Comparison of ENCODE assay signal across 22 cellular contexts in the genomic region with DNA sequence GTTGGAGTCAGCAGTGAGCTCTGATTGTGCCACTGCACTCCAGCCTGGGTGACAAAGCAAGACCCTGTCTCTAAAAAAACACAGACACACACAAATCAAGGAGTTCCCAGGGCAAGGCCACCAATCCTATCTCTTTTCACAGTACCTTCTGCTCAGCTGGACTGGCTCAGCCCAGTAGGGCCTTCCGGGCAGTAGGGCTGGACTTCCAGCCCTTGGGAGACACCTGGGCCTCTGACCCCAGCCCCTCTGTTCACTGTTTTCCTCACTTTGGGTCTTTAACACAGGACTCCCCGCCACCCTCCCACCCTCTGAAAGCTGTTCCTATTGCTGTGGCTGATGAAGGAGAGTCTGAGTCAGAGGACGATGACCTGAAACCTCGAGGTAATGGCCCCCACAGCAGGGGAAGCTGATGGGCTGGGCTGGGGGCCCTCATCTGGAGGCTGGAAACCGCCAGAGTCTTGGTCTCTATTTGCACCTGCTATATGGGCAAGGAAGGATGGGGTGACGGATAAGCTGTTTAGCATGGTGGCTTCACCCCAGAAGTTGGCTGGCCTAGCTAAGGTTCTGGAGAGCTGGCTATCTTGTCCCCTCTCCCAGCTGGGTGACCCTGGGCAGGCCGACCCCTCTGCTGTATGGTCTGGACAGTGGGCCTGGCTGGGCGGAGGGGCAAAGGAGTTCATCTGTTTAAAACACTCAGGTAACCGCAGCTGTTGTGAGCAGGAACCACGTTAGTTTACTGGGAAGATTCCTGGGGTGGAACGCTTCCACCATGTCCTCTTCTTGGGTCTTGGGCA. TPM values are rescaled to one million over a fixed set of nuclear protein-coding genes. Genes with fewer than 3 reads are reported as not detected.
A peak's percentile ranks its signal among the peaks of the same experiment; 100 is the strongest.
DNase-seq lines count a peak whose midpoint lies in the region; ATAC-seq, FAIRE-seq and TF ChIP-seq lines count a peak whose summit lies in the region.
"Had no signal": no experiment of that assay in that cellular context is flagged by ENCODE, and none has a peak within 500 bp of the region (broad histone marks: within the 10 kb centered on the region; RNA-seq: fewer than 3 reads in every experiment).

No MANE protein-coding gene starts in this region.

- no peak for DNase-seq in activated CD4-positive, alpha-beta T cell treated with anti-CD3 and anti-CD28 coated beads, Interleukin-2, amount 10 ng/mL, durations not matched to agents 7 days and 5 days
- no peak for DNase-seq in activated CD4-positive, alpha-beta T cell treated with anti-CD3 and anti-CD28 coated beads for 1 hour
- DNase-seq in CD8-positive, alpha-beta memory T cell: no peak
- peak in 1 of 2 donors; percentile 74 for DNase-seq in activated T-cell treated with anti-CD3 and anti-CD28 coated beads, Interleukin-2, amount 50 U/mL, for 72 hours
- DNase-seq in endodermal cell: no peak
- no peak for DNase-seq in amniotic stem cell (lab: John Stamatoyannopoulos, UW)
- no peak for DNase-seq in GM12891 (ENCODE audit: insufficient read length, low spot score)
- DNase-seq: anterior cingulate cortex; C1 segment of cervical spinal cord; central memory CD4-positive, alpha-beta T cell; left colon; NCI-H146; PC-3; sigmoid colon; SJCRH30 had no signal

- peak overlapping the region; percentile 54 for H3K27ac ChIP-seq in CD8-positive, alpha-beta memory T cell (ENCODE audit: low read depth, low read length)
- H3K27ac ChIP-seq in endodermal cell (ENCODE audit: low read depth, low read length): no peak overlapping the region
- H3K27ac ChIP-seq: gastroesophageal sphincter, parathyroid adenoma, sigmoid colon, SJCRH30 had no signal

- H3K4me1 ChIP-seq in CD8-positive, alpha-beta memory T cell (ENCODE audit: insufficient read depth, low read length): peaks cover 63% of the 10 kb centered on the region
- H3K4me1 ChIP-seq in endodermal cell (ENCODE audit: control insufficient read depth, insufficient read depth, low read length): no peaks in the 10 kb centered on the region
- H3K4me1 ChIP-seq: gastroesophageal sphincter, parathyroid adenoma, sigmoid colon had no signal

- peaks cover 68% of the 10 kb centered on the region for H3K36me3 Mint-ChIP-seq in activated CD4-positive, alpha-beta T cell treated with anti-CD3 and anti-CD28 coated beads, Interleukin-2, amount 10 ng/mL, durations not matched to agents 7 days and 5 days (ENCODE audit: low read depth)
- peaks cover 7 to 69% (median 23%) of the 10 kb centered on the region in 3 donors for H3K36me3 Mint-ChIP-seq in CD8-positive, alpha-beta memory T cell
- peaks cover 15 to 30% of the 10 kb centered on the region in 2 donors for H3K36me3 Mint-ChIP-seq in activated T-cell treated with anti-CD3 and anti-CD28 coated beads, Interleukin-2, amount 50 U/mL, for 72 hours (ENCODE audit: insufficient read depth in 2 of 2)
- H3K36me3 Mint-ChIP-seq in endodermal cell (ENCODE audit: low read depth): peaks cover 40% of the 10 kb centered on the region

- H3K27ac Mint-ChIP-seq in activated CD4-positive, alpha-beta T cell treated with anti-CD3 and anti-CD28 coated beads, Interleukin-2, amount 10 ng/mL, durations not matched to agents 7 days and 5 days: peak overlapping the region; percentile 88
- peak overlapping the region; percentile 68 to 98 (median 82) for H3K27ac Mint-ChIP-seq in CD8-positive, alpha-beta memory T cell
- H3K27ac Mint-ChIP-seq in activated T-cell treated with anti-CD3 and anti-CD28 coated beads, Interleukin-2, amount 50 U/mL, for 72 hours: peak overlapping the region; percentile 88
- peak overlapping the region; percentile 46 for H3K27ac Mint-ChIP-seq in endodermal cell

- CTCF ChIA-PET in activated CD4-positive, alpha-beta T cell treated with anti-CD3 and anti-CD28 coated beads, Interleukin-2, amount 10 ng/mL, durations not matched to agents 7 days and 5 days (lab: Charles Lee): interaction anchor here (0.5 to 1.9 kb wide), 9 partner anchors 10 to 98 kb away, joined by 3 to 6 read pairs (median 3); partner anchors contain the start of gene TOR1A
- CTCF ChIA-PET in CD8-positive, alpha-beta memory T cell (lab: Charles Lee): interaction anchor here (0.8 to 2.5 kb wide), 4 partner anchors 16 to 25 kb away, joined by 3 to 7 read pairs (median 4); no protein-coding TSS in a partner anchor

- no peak for FAIRE-seq in GM12891 (lab: Jason Lieb, UNC)
- FAIRE-seq: GM12892, HepG2 had no signal

- no peaks in the 10 kb centered on the region for H3K9me3 ChIP-seq in CD8-positive, alpha-beta memory T cell (ENCODE audit: low read length)
- H3K9me3 ChIP-seq in endodermal cell (ENCODE audit: control insufficient read depth, low read length): no peaks in the 10 kb centered on the region
- H3K9me3 ChIP-seq: gastroesophageal sphincter, sigmoid colon, SJCRH30 had no signal

- no peaks in the 10 kb centered on the region for H3K27me3 ChIP-seq in CD8-positive, alpha-beta memory T cell (ENCODE audit: insufficient read depth, low read length, poor library complexity, severe bottlenecking)
- H3K27me3 ChIP-seq in endodermal cell (ENCODE audit: control insufficient read depth, insufficient read depth, low read length, poor library complexity, severe bottlenecking): no peaks in the 10 kb centered on the region
- H3K27me3 ChIP-seq: gastroesophageal sphincter, sigmoid colon, SJCRH30 had no signal

- H3K36me3 ChIP-seq in CD8-positive, alpha-beta memory T cell (ENCODE audit: insufficient read depth, low read length): peaks cover 52% of the 10 kb centered on the region
- H3K36me3 ChIP-seq in endodermal cell (ENCODE audit: control insufficient read depth, insufficient read depth, low read length): peaks cover 17% of the 10 kb centered on the region

- peak; percentile 55 to 64 for ATAC-seq in activated T-cell treated with anti-CD3 and anti-CD28 coated beads, Interleukin-2, amount 50 U/mL, for 72 hours (replicated peaks in 1 of 2)
- ATAC-seq in GM18517 (IDR thresholded peaks at IDR 0.05; ENCODE audit: unreplicated experiment): no peak
- ATAC-seq: esophagus mucosa; gastroesophageal sphincter; HepG2; left colon; natural killer cell treated with Interleukin-12 subunit alpha and Interleukin-12 subunit beta and Interleukin-15 and Interleukin-18, amount 100 ng/mL, for 72 hours; PC-3 had no signal

- peaks cover 73% of the 10 kb centered on the region for H3K4me1 Mint-ChIP-seq in activated CD4-positive, alpha-beta T cell treated with anti-CD3 and anti-CD28 coated beads, Interleukin-2, amount 10 ng/mL, durations not matched to agents 7 days and 5 days
- H3K4me1 Mint-ChIP-seq in CD8-positive, alpha-beta memory T cell: peaks cover 37 to 69% (median 49%) of the 10 kb centered on the region in 3 donors
- peaks cover 64% of the 10 kb centered on the region for H3K4me1 Mint-ChIP-seq in activated T-cell treated with anti-CD3 and anti-CD28 coated beads, Interleukin-2, amount 50 U/mL, for 72 hours (ENCODE audit: low read depth)
- no peaks in the 10 kb centered on the region for H3K4me1 Mint-ChIP-seq in endodermal cell

- TF ChIP-seq POLR2A in GM12891 (IDR thresholded peaks at IDR 0.05; ENCODE audit: low read depth, low read length): no peak

- H3K9me3 Mint-ChIP-seq in activated CD4-positive, alpha-beta T cell treated with anti-CD3 and anti-CD28 coated beads, Interleukin-2, amount 10 ng/mL, durations not matched to agents 7 days and 5 days: no peaks in the 10 kb centered on the region
- H3K9me3 Mint-ChIP-seq in CD8-positive, alpha-beta memory T cell: no peaks in the 10 kb centered on the region
- H3K9me3 Mint-ChIP-seq in activated T-cell treated with anti-CD3 and anti-CD28 coated beads, Interleukin-2, amount 50 U/mL, for 72 hours: no peaks in the 10 kb centered on the region
- no peaks in the 10 kb centered on the region for H3K9me3 Mint-ChIP-seq in endodermal cell
- H3K9me3 Mint-ChIP-seq: natural killer cell treated with Interleukin-12 subunit alpha and Interleukin-12 subunit beta and Interleukin-15 and Interleukin-18, amount 100 ng/mL, for 72 hours had no signal

- H3K9ac ChIP-seq in endodermal cell (ENCODE audit: extremely low read depth, low read length, poor library complexity, severe bottlenecking): no peak overlapping the region
- H3K9ac ChIP-seq: parathyroid adenoma had no signal

- H3K4me3 ChIP-seq in CD8-positive, alpha-beta memory T cell (ENCODE audit: low read length): no peak overlapping the region
- no peak overlapping the region for H3K4me3 ChIP-seq in endodermal cell (ENCODE audit: low read length)
- H3K4me3 ChIP-seq: gastroesophageal sphincter, sigmoid colon, SJCRH30 had no signal

- POLR2A ChIA-PET in activated CD4-positive, alpha-beta T cell treated with anti-CD3 and anti-CD28 coated beads, Interleukin-2, amount 10 ng/mL, durations not matched to agents 7 days and 5 days (lab: Charles Lee): no interaction called here
- POLR2A ChIA-PET in CD8-positive, alpha-beta memory T cell (lab: Charles Lee): interaction anchor here (0.5 to 0.7 kb wide), 3 partner anchors 12 to 14 kb away, joined by 3 to 5 read pairs (median 4); no protein-coding TSS in a partner anchor

- TF ChIP-seq CTCF in endodermal cell (conservative IDR thresholded peaks at IDR 0.05): no peak

- H3K4me3 Mint-ChIP-seq in activated CD4-positive, alpha-beta T cell treated with anti-CD3 and anti-CD28 coated beads, Interleukin-2, amount 10 ng/mL, durations not matched to agents 7 days and 5 days: no peak overlapping the region
- peak overlapping the region in 2 of 7 donors; percentile 23 to 27 for H3K4me3 Mint-ChIP-seq in CD8-positive, alpha-beta memory T cell
- peak overlapping the region; percentile 70 to 80 for H3K4me3 Mint-ChIP-seq in activated T-cell treated with anti-CD3 and anti-CD28 coated beads, Interleukin-2, amount 50 U/mL, for 72 hours
- no peak overlapping the region for H3K4me3 Mint-ChIP-seq in endodermal cell

- WGBS in endodermal cell (ENCODE audit: insufficient coverage in 1 of 2, insufficient read length in 1 of 2), 2 experiments: 74 to 76% methylated on average over 8 to 11 of the region's 11 CpGs

- no peaks in the 10 kb centered on the region for H3K27me3 Mint-ChIP-seq in activated CD4-positive, alpha-beta T cell treated with anti-CD3 and anti-CD28 coated beads, Interleukin-2, amount 10 ng/mL, durations not matched to agents 7 days and 5 days
- H3K27me3 Mint-ChIP-seq in CD8-positive, alpha-beta memory T cell: no peaks in the 10 kb centered on the region
- no peaks in the 10 kb centered on the region for H3K27me3 Mint-ChIP-seq in activated T-cell treated with anti-CD3 and anti-CD28 coated beads, Interleukin-2, amount 50 U/mL, for 72 hours (ENCODE audit: low read depth)
- no peaks in the 10 kb centered on the region for H3K27me3 Mint-ChIP-seq in endodermal cell (ENCODE audit: insufficient read depth)
- H3K27me3 Mint-ChIP-seq: natural killer cell treated with Interleukin-12 subunit alpha and Interleukin-12 subunit beta and Interleukin-15 and Interleukin-18, amount 100 ng/mL, for 72 hours had no signal

RNA-seq across cellular contexts. Expression of gene USP20, which starts 25.6 kb away (rescaled TPM):
- total RNA-seq in activated CD4-positive, alpha-beta T cell treated with anti-CD3 and anti-CD28 coated beads, Interleukin-2, amount 10 ng/mL, durations not matched to agents 7 days and 5 days: 100 to 1,000 TPM in 1 of 2 experiments, 10 to 100 TPM in 1; 90.8 to 105 TPM
- 10 to 100 TPM; 50.2 to 50.8 TPM for total RNA-seq in CD8-positive, alpha-beta memory T cell
- 50.3 TPM for polyA plus RNA-seq in CD8-positive, alpha-beta memory T cell
- 10 to 100 TPM; 74.4 to 77.9 TPM for total RNA-seq in activated T-cell treated with anti-CD3 and anti-CD28 coated beads, Interleukin-2, amount 50 U/mL, for 72 hours
- 10 to 100 TPM; 24.4 to 25.8 TPM for total RNA-seq in endodermal cell
- polyA plus RNA-seq in endodermal cell (2013, experiment 1 of 2): 23.8 TPM
- 20.7 TPM for polyA plus RNA-seq in endodermal cell (2013, experiment 2 of 2)
- polyA plus RNA-seq in GM12891 (2012; ENCODE audit: low read depth, missing spikeins): 13.4 TPM

RNA-seq across cellular contexts. Expression of gene C9orf78, which starts 25.8 kb away (rescaled TPM):
- 10 to 100 TPM; 83.9 to 89.2 TPM for total RNA-seq in activated CD4-positive, alpha-beta T cell treated with anti-CD3 and anti-CD28 coated beads, Interleukin-2, amount 10 ng/mL, durations not matched to agents 7 days and 5 days
- total RNA-seq in CD8-positive, alpha-beta memory T cell: 10 to 100 TPM; 71.4 to 76.4 TPM
- polyA plus RNA-seq in CD8-positive, alpha-beta memory T cell: 249 TPM
- total RNA-seq in activated T-cell treated with anti-CD3 and anti-CD28 coated beads, Interleukin-2, amount 50 U/mL, for 72 hours: 10 to 100 TPM; 44.6 to 51.7 TPM
- total RNA-seq in endodermal cell: 10 to 100 TPM; 29.9 to 34.1 TPM
- polyA plus RNA-seq in endodermal cell (2013, experiment 1 of 2): 42.8 TPM
- 38.7 TPM for polyA plus RNA-seq in endodermal cell (2013, experiment 2 of 2)
- 27.4 TPM for polyA plus RNA-seq in GM12891 (2012; ENCODE audit: low read depth, missing spikeins)

RNA-seq across cellular contexts. Expression of gene TOR1A, which starts 36.9 kb away (rescaled TPM):
- total RNA-seq in activated CD4-positive, alpha-beta T cell treated with anti-CD3 and anti-CD28 coated beads, Interleukin-2, amount 10 ng/mL, durations not matched to agents 7 days and 5 days: 10 to 100 TPM; 52.0 to 58.5 TPM
- total RNA-seq in CD8-positive, alpha-beta memory T cell: 10 to 100 TPM; 53.8 to 53.9 TPM
- 73.8 TPM for polyA plus RNA-seq in CD8-positive, alpha-beta memory T cell
- 10 to 100 TPM; 47.0 to 49.3 TPM for total RNA-seq in activated T-cell treated with anti-CD3 and anti-CD28 coated beads, Interleukin-2, amount 50 U/mL, for 72 hours
- total RNA-seq in endodermal cell: 10 to 100 TPM; 48.4 to 49.9 TPM
- polyA plus RNA-seq in endodermal cell (2013, experiment 1 of 2): 40.8 TPM
- 38.2 TPM for polyA plus RNA-seq in endodermal cell (2013, experiment 2 of 2)
- 27.1 TPM for polyA plus RNA-seq in GM12891 (2012; ENCODE audit: low read depth, missing spikeins)

RNA-seq across cellular contexts. Expression of gene TOR1B, which starts 57.9 kb away (rescaled TPM):
- 10 to 100 TPM; 21.9 to 27.1 TPM for total RNA-seq in activated CD4-positive, alpha-beta T cell treated with anti-CD3 and anti-CD28 coated beads, Interleukin-2, amount 10 ng/mL, durations not matched to agents 7 days and 5 days
- total RNA-seq in CD8-positive, alpha-beta memory T cell: 10 to 100 TPM; 24.6 to 27.1 TPM
- 32.8 TPM for polyA plus RNA-seq in CD8-positive, alpha-beta memory T cell
- 10 to 100 TPM; 19.9 to 32.0 TPM for total RNA-seq in activated T-cell treated with anti-CD3 and anti-CD28 coated beads, Interleukin-2, amount 50 U/mL, for 72 hours
- 10 to 100 TPM; 15.2 to 16.9 TPM for total RNA-seq in endodermal cell
- polyA plus RNA-seq in endodermal cell (2013, experiment 1 of 2): 18.2 TPM
- polyA plus RNA-seq in endodermal cell (2013, experiment 2 of 2): 15.5 TPM
- 8.2 TPM for polyA plus RNA-seq in GM12891 (2012; ENCODE audit: low read depth, missing spikeins)

Comparison
In these comparisons a context has a peak if more than half of its experiments do, and no peak if none do; other contexts are left out.
1. H3K4me3 Mint-ChIP-seq: peak in activated T-cell treated with anti-CD3 and anti-CD28 coated beads, Interleukin-2, amount 50 U/mL, for 72 hours (2 of 2); none in activated CD4-positive, alpha-beta T cell treated with anti-CD3 and anti-CD28 coated beads, Interleukin-2, amount 10 ng/mL, durations not matched to agents 7 days and 5 days (single experiment) and endodermal cell (single experiment).
2. Peak in every context shown above with its lines, with median percentiles within 50 percentile points of each other: H3K27ac Mint-ChIP-seq.